Comparison of ENCODE assay signal across 10 cellular contexts in the genomic region with DNA sequence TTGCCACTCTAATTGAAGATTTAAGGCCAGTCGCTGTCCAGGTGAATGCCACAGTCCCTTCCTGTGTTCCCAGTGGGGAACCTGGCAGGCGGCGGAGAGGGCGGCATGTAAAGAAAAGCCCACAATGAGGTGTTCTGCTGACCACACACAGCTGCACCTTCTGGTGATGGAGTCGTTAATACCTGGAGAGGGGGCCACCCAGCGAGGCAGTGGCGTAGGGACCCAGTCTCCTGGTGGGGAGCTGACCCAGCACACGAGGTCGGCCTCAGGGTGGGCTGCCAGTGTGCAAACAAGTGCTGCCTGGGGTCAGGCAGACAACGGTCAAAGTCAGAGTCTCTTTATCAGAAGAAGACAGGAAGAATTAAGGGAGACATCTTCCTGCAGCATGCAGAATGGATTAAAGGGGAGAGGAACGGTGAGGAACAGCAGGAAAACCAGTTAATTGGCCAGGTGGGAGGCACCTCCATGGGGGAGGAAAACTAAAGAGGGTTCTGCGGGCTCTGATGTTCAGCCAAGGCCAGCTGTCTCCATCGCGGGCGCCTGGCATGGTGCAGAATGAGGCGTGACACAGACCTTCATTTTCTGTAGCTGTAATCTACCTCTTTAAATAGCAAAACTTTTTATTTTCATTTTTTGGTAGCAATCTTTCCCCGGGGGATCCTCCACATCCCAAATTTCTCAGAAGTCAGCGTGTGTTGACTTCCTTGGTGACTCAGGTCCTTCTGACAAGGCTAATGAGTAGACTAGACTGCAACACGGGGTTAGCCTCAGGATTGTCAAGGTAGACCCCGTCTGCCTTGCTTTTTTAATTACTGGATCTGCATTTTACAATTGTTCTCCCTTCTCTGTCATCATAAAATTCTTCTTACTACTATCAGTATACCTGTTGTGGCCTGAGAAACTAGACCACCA.
DNase-seq lines count a peak whose midpoint lies in the region; ATAC-seq and TF ChIP-seq lines count a peak whose summit lies in the region.
"Had no signal": no experiment of that assay in that cellular context is flagged by ENCODE, and none has a peak within 500 bp of the region (broad histone marks: within the 10 kb centered on the region; RNA-seq: fewer than 3 reads in every experiment).

No MANE protein-coding gene starts in this region.

- 66% methylated on average over 20 of the region's 20 CpGs for WGBS in prostate gland

- peaks cover 23% of the 10 kb centered on the region for H3K4me1 ChIP-seq in CD8-positive, alpha-beta memory T cell (ENCODE audit: insufficient read depth, low read length)
- H3K4me1 ChIP-seq in breast epithelium (no peaks in the 10 kb centered on the region), prostate gland (replicated peaks) (no peaks in the 10 kb centered on the region)

- H3K4me3 Mint-ChIP-seq in CD8-positive, alpha-beta memory T cell, result no peak overlapping the region
- H3K4me3 Mint-ChIP-seq in natural killer cell treated with Interleukin-12 subunit alpha and Interleukin-12 subunit beta and Interleukin-15 and Interleukin-18, amount 100 ng/mL, for 72 hours, result no peak overlapping the region

- no peak for ATAC-seq in natural killer cell treated with Interleukin-12 subunit alpha and Interleukin-12 subunit beta and Interleukin-15 and Interleukin-18, amount 100 ng/mL, for 72 hours

- TF ChIP-seq CTCF in breast epithelium (IDR thresholded peaks at IDR 0.05), result no peak
- TF ChIP-seq CTCF in GM10248 (IDR thresholded peaks at IDR 0.05; ENCODE audit: control extremely low read depth, extremely low read depth, low read depth, missing control alignments), result no peak
- no peak for TF ChIP-seq CTCF in prostate gland (IDR thresholded peaks at IDR 0.05)
- no peak for TF ChIP-seq CTCF in GM10266 (IDR thresholded peaks at IDR 0.05; ENCODE audit: control insufficient read depth, insufficient read depth, low read depth, missing control alignments)

- peaks cover 25 to 42% (median 37%) of the 10 kb centered on the region in 3 donors for H3K4me1 Mint-ChIP-seq in CD8-positive, alpha-beta memory T cell
- H3K4me1 Mint-ChIP-seq in natural killer cell treated with Interleukin-12 subunit alpha and Interleukin-12 subunit beta and Interleukin-15 and Interleukin-18, amount 100 ng/mL, for 72 hours (ENCODE audit: low read depth in 2 of 2), result peaks cover 40 to 49% of the 10 kb centered on the region in 2 donors

- DNase-seq in CD8-positive, alpha-beta memory T cell, result no peak
- DNase-seq in NCI-H1694 (lab: John Stamatoyannopoulos, UW), result peak; percentile 12
- DNase-seq in breast epithelium (ENCODE audit: low spot score in 2 of 2), result no peak
- no peak for DNase-seq in natural killer cell treated with Interleukin-12 subunit alpha and Interleukin-12 subunit beta and Interleukin-15 and Interleukin-18, amount 100 ng/mL, for 72 hours (ENCODE audit: low spot score)
- no peak for DNase-seq in GM10248 (ENCODE audit: extremely low spot score)
- no peak for DNase-seq in DMS153 treated with DMSO at 0.1 percent for 48 hours (lab: John Stamatoyannopoulos, UW; ENCODE audit: unreplicated experiment)
- no peak for DNase-seq in prostate gland (ENCODE audit: low spot score)
- no peak for DNase-seq in GM10266 (ENCODE audit: extremely low spot score)
- DNase-seq: KBM-7 had no signal

- H3K36me3 ChIP-seq in CD8-positive, alpha-beta memory T cell (ENCODE audit: insufficient read depth, low read length), result no peaks in the 10 kb centered on the region
- H3K36me3 ChIP-seq in breast epithelium (no peaks in the 10 kb centered on the region), prostate gland (no peaks in the 10 kb centered on the region)

- POLR2A ChIA-PET in CD8-positive, alpha-beta memory T cell (lab: Charles Lee), result interaction anchor here (0.5 to 0.7 kb wide), 2 partner anchors 19 to 25 kb away, joined by 3 to 4 read pairs; no protein-coding TSS in a partner anchor
- POLR2A ChIA-PET in GM10248 (lab: Yijun Ruan, JAX), result no interaction called here

- H3K36me3 Mint-ChIP-seq in CD8-positive, alpha-beta memory T cell, result no peaks in the 10 kb centered on the region
- H3K36me3 Mint-ChIP-seq in natural killer cell treated with Interleukin-12 subunit alpha and Interleukin-12 subunit beta and Interleukin-15 and Interleukin-18, amount 100 ng/mL, for 72 hours, result no peaks in the 10 kb centered on the region
- H3K36me3 Mint-ChIP-seq: activated naive CD4-positive, alpha-beta T cell treated with anti-CD3 and anti-CD28 coated beads, Interleukin-2, amount 50 U/mL, for 72 hours had no signal

- H3K27ac ChIP-seq in CD8-positive, alpha-beta memory T cell (ENCODE audit: low read depth, low read length), result no peak overlapping the region
- H3K27ac ChIP-seq in breast epithelium, result peak overlapping the region; percentile 53 to 54
- H3K27ac ChIP-seq in prostate gland, result no peak overlapping the region

- H3K27ac Mint-ChIP-seq in CD8-positive, alpha-beta memory T cell, result peak overlapping the region in 5 of 8 donors; percentile 7 to 82 (median 46)
- H3K27ac Mint-ChIP-seq in natural killer cell treated with Interleukin-12 subunit alpha and Interleukin-12 subunit beta and Interleukin-15 and Interleukin-18, amount 100 ng/mL, for 72 hours, result peak overlapping the region; percentile 48 to 90
- H3K27ac Mint-ChIP-seq: activated naive CD4-positive, alpha-beta T cell treated with anti-CD3 and anti-CD28 coated beads, Interleukin-2, amount 50 U/mL, for 72 hours had no signal

- intact Hi-C loops in breast epithelium (cut with DNase I; ENCODE audit: low total_unique reads) (no loop called here), prostate gland (cut with DNase I) (no loop called here)

- CTCF ChIA-PET in CD8-positive, alpha-beta memory T cell (lab: Charles Lee), result interaction anchor here (1.1 to 1.5 kb wide), 2 partner anchors 11 to 95 kb away, joined by 3 to 5 read pairs; no protein-coding TSS in a partner anchor
- CTCF ChIA-PET in GM10248 (lab: Yijun Ruan, JAX), result interaction anchor here (1.0 kb wide), 1 partner anchor 39 kb away, joined by 3 read pairs; no protein-coding TSS in a partner anchor

- H3K27me3 Mint-ChIP-seq in CD8-positive, alpha-beta memory T cell, result no peaks in the 10 kb centered on the region
- no peaks in the 10 kb centered on the region for H3K27me3 Mint-ChIP-seq in natural killer cell treated with Interleukin-12 subunit alpha and Interleukin-12 subunit beta and Interleukin-15 and Interleukin-18, amount 100 ng/mL, for 72 hours

- no peak overlapping the region for H3K4me3 ChIP-seq in CD8-positive, alpha-beta memory T cell (ENCODE audit: low read length)
- H3K4me3 ChIP-seq in breast epithelium, result no peak overlapping the region
- H3K4me3 ChIP-seq in prostate gland, result no peak overlapping the region

- H3K9me3 ChIP-seq in CD8-positive, alpha-beta memory T cell (ENCODE audit: low read length), result no peaks in the 10 kb centered on the region
- H3K9me3 ChIP-seq in breast epithelium, result no peaks in the 10 kb centered on the region
- no peaks in the 10 kb centered on the region for H3K9me3 ChIP-seq in prostate gland

- H3K9me3 Mint-ChIP-seq in CD8-positive, alpha-beta memory T cell, result no peaks in the 10 kb centered on the region
- H3K9me3 Mint-ChIP-seq in natural killer cell treated with Interleukin-12 subunit alpha and Interleukin-12 subunit beta and Interleukin-15 and Interleukin-18, amount 100 ng/mL, for 72 hours, result no peaks in the 10 kb centered on the region
- H3K9me3 Mint-ChIP-seq: activated naive CD4-positive, alpha-beta T cell treated with anti-CD3 and anti-CD28 coated beads, Interleukin-2, amount 50 U/mL, for 72 hours had no signal

- TF ChIP-seq POLR2A in breast epithelium (IDR thresholded peaks at IDR 0.05) (no peak), prostate gland (IDR thresholded peaks at IDR 0.05) (no peak)

- H3K27me3 ChIP-seq in CD8-positive, alpha-beta memory T cell (ENCODE audit: insufficient read depth, low read length, poor library complexity, severe bottlenecking), result no peaks in the 10 kb centered on the region
- H3K27me3 ChIP-seq in breast epithelium, result no peaks in the 10 kb centered on the region
- H3K27me3 ChIP-seq in prostate gland (replicated peaks; ENCODE audit: insufficient read depth), result no peaks in the 10 kb centered on the region

Comparison
In these comparisons a context has a peak if more than half of its experiments do, and no peak if none do; other contexts are left out.
1. H3K27ac ChIP-seq: peak in breast epithelium (2 of 2); none in CD8-positive, alpha-beta memory T cell (single experiment) and prostate gland (0 of 2).